In genomic region chr11:16785520-16786128, GRCh38 we compare ENCODE assay signal across 8 cellular contexts. TPM values are rescaled to one million over a fixed set of nuclear protein-coding genes. Genes with fewer than 3 reads are reported as not detected.
DNase-seq lines count a peak whose midpoint lies in the region; ATAC-seq and TF ChIP-seq lines count a peak whose summit lies in the region.

No MANE protein-coding gene starts in this region.

- intact Hi-C loops in esophagus squamous epithelium (cut with DNase I) (loop anchor here (5.0 kb wide), 1 partner anchor 97 kb away; no protein-coding TSS in a partner anchor), stomach (cut with DNase I; ENCODE audit: low total_unique reads) (no loop called here)

- no peaks in the 10 kb centered on the region for H3K27me3 ChIP-seq in esophagus squamous epithelium
- H3K27me3 ChIP-seq in stomach = no peaks in the 10 kb centered on the region

- H3K27ac ChIP-seq in esophagus squamous epithelium (no peak overlapping the region), stomach (no peak overlapping the region)

- peaks cover 0 to 59% (median 4%) of the 10 kb centered on the region in 3 donors for H3K36me3 ChIP-seq in esophagus squamous epithelium
- peaks cover 4 to 51% (median 29%) of the 10 kb centered on the region in 4 donors for H3K36me3 ChIP-seq in stomach

- no peak overlapping the region for H3K27ac Mint-ChIP-seq in naive thymus-derived CD8-positive, alpha-beta T cell

- POLR2A ChIA-PET in naive thymus-derived CD8-positive, alpha-beta T cell (lab: Charles Lee) = interaction anchor here (1.4 kb wide), 1 partner anchor 48 kb away, joined by 3 read pairs; no protein-coding TSS in a partner anchor

- H3K4me3 ChIP-seq in esophagus squamous epithelium (no peak overlapping the region), stomach (no peak overlapping the region)

- H3K9me3 ChIP-seq in esophagus squamous epithelium (no peaks in the 10 kb centered on the region), stomach (no peaks in the 10 kb centered on the region)

- no peaks in the 10 kb centered on the region for H3K9me3 Mint-ChIP-seq in naive thymus-derived CD8-positive, alpha-beta T cell

- ATAC-seq in GM19395 (IDR thresholded peaks at IDR 0.05; ENCODE audit: unreplicated experiment) (peak; percentile 89), HG03457 (IDR thresholded peaks at IDR 0.05; ENCODE audit: unreplicated experiment) (peak; percentile 82)
- peak; percentile 75 to 89 for ATAC-seq in naive thymus-derived CD8-positive, alpha-beta T cell

- peak; percentile 64 to 89 (median 84) for TF ChIP-seq CTCF in esophagus squamous epithelium (IDR thresholded peaks at IDR 0.05)
- TF ChIP-seq CTCF in stomach (IDR thresholded peaks at IDR 0.05) = peak in 5 of 7 experiments; percentile 46 to 87 (median 79)

- no peak for TF ChIP-seq EP300 in stomach (IDR thresholded peaks at IDR 0.05)

- no peaks in the 10 kb centered on the region for H3K27me3 Mint-ChIP-seq in naive thymus-derived CD8-positive, alpha-beta T cell

- 33 to 38% methylated on average over 6 to 7 of the region's 7 CpGs for WGBS in esophagus squamous epithelium, 2 donors
- WGBS in stomach, 5 donors = 49 to 60% (median 57%) methylated on average over 7 of the region's 7 CpGs

- peak; percentile 56 for DNase-seq in COLO668 (lab: John Stamatoyannopoulos, UW; ENCODE audit: unreplicated experiment)
- peak; percentile 51 for DNase-seq in NCI-H748 (lab: John Stamatoyannopoulos, UW; ENCODE audit: unreplicated experiment)
- DNase-seq in activated CD8-positive, alpha-beta memory T cell treated with anti-CD3 and anti-CD28 coated beads, Interleukin-2, amount 50 U/mL, for 1 hour (ENCODE audit: extremely low read depth) = peak; percentile 11
- DNase-seq in esophagus squamous epithelium (lab: John Stamatoyannopoulos, UW) = no peak
- peak in 8 of 10 donors; percentile 18 to 50 (median 37) for DNase-seq in naive thymus-derived CD8-positive, alpha-beta T cell
- DNase-seq in stomach = peak; percentile 71

- H3K4me1 ChIP-seq in esophagus squamous epithelium (peaks cover 0 to 81% (median 26%) of the 10 kb centered on the region in 3 donors), stomach (peaks cover 11 to 49% (median 26%) of the 10 kb centered on the region in 4 donors)

- H3K4me1 Mint-ChIP-seq in naive thymus-derived CD8-positive, alpha-beta T cell = peaks cover 0 to 2% (median 0%) of the 10 kb centered on the region in 4 donors

- no peaks in the 10 kb centered on the region for H3K36me3 Mint-ChIP-seq in naive thymus-derived CD8-positive, alpha-beta T cell

- H3K4me3 Mint-ChIP-seq in naive thymus-derived CD8-positive, alpha-beta T cell = no peak overlapping the region

- no peak for TF ChIP-seq POLR2A in esophagus squamous epithelium (IDR thresholded peaks at IDR 0.05)
- no peak for TF ChIP-seq POLR2A in stomach (IDR thresholded peaks at IDR 0.05)

RNA-seq across cellular contexts. Expression of gene C11orf58, which starts 47.2 kb away (rescaled TPM):
- total RNA-seq in esophagus squamous epithelium (100 to 1,000 TPM in 2 of 4 donors, 10 to 100 TPM in 2; 63.6 to 143 (median 102) TPM), stomach (100 to 1,000 TPM; 117 to 336 (median 152) TPM)
- total RNA-seq in naive thymus-derived CD8-positive, alpha-beta T cell = 100 to 1,000 TPM; 181 to 195 TPM
- polyA plus RNA-seq in naive thymus-derived CD8-positive, alpha-beta T cell = 100 to 1,000 TPM; 169 to 181 (median 171) TPM
- 100 to 1,000 TPM in 2 of 3 donors, 10 to 100 TPM in 1; 86.2 to 145 (median 118) TPM for polyA plus RNA-seq in stomach
